Comparison of ENCODE assay signal across 1 cellular context in genomic region chr16:49440156-49441065, GRCh38.
TF ChIP-seq lines count a peak whose summit lies in the region.

No MANE protein-coding gene starts in this region.

TF ChIP-seq in SK-N-SH treated with all-trans-retinoic acid at 6 μM for 48 hours, 23 proteins besides CTCF, POLR2A, EP300 and RAD21 (continued from another document):
- TF ChIP-seq ZFP3 (CRISPR knock-in tag; IDR thresholded peaks at IDR 0.05), result no peak
- no peak for TF ChIP-seq ZNF565 (CRISPR knock-in tag; conservative IDR thresholded peaks at IDR 0.05; ENCODE audit: low read depth)
- TF ChIP-seq CREB5 (CRISPR knock-in tag; IDR thresholded peaks at IDR 0.05; ENCODE audit: low read depth), result no peak
- no peak for TF ChIP-seq BACH2 (CRISPR knock-in tag; IDR thresholded peaks at IDR 0.05; ENCODE audit: borderline replicate concordance)
- TF ChIP-seq SNAI2 (CRISPR knock-in tag; IDR thresholded peaks at IDR 0.05), result no peak
